27 cellular contexts compared by ENCODE assay signal in the genomic region with DNA sequence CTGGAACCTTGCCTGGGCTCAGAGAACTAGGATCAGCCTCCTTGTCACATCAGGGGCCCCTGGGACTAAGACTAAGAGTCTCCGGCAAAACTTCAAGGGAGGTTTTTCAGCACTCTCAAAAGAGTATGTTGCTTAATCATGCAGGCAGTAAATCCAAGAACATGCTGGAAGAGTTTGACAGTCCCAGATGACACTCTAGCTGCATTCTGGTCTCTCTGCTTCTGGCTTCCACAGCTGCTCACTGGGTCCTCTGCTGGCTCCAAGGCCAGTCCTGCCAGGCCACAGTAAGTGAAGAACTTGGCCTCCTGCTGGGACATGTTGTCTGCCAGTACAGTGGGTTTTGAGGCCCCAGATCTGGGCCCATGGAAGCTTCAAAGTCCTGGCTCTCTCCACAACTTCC. TPM values are rescaled to one million over a fixed set of nuclear protein-coding genes. Genes with fewer than 3 reads are reported as not detected.
A peak's percentile ranks its signal among the peaks of the same experiment; 100 is the strongest.
DNase-seq lines count a peak whose midpoint lies in the region; ATAC-seq, FAIRE-seq and TF ChIP-seq lines count a peak whose summit lies in the region.
"Had no signal": no experiment of that assay in that cellular context is flagged by ENCODE, and none has a peak within 500 bp of the region (broad histone marks: within the 10 kb centered on the region; RNA-seq: fewer than 3 reads in every experiment).

No MANE protein-coding gene starts in this region.

- H3K9ac ChIP-seq in mesenchymal stem cell (ENCODE audit: low read length), result no peak overlapping the region

- peak overlapping the region in 1 of 6 donors; percentile 50 for H3K27ac Mint-ChIP-seq in immature natural killer cell
- H3K27ac Mint-ChIP-seq: progenitor cell of endocrine pancreas; stimulated activated effector memory CD8-positive, alpha-beta T cell treated with anti-CD3 and anti-CD28 coated beads, Interleukin-12 subunit alpha, Interleukin-12 subunit beta, amount 100 ng/mL, for 72 hours; T-helper 17 cell had no signal

- H2BK12ac ChIP-seq in mesenchymal stem cell (ENCODE audit: low read length in 2 of 2), result peak overlapping the region; percentile 50 to 96

- H3K23ac ChIP-seq in mesenchymal stem cell (ENCODE audit: low read length in 2 of 2), result no peak overlapping the region

- TF ChIP-seq CTCF in body of pancreas (IDR thresholded peaks at IDR 0.05), result no peak

- H3K4me3 ChIP-seq in body of pancreas, result no peak overlapping the region
- no peak overlapping the region for H3K4me3 ChIP-seq in mesenchymal stem cell (ENCODE audit: insufficient read depth in 1 of 2, low read depth in 1 of 2, low read length in 2 of 2)
- no peak overlapping the region for H3K4me3 ChIP-seq in effector memory CD4-positive, alpha-beta T cell (ENCODE audit: insufficient read depth, low read depth, low read length, poor library complexity, severe bottlenecking)
- H3K4me3 ChIP-seq: esophagus muscularis mucosa, transverse colon had no signal

- H3K4me2 ChIP-seq in mesenchymal stem cell (ENCODE audit: low read length, poor library complexity, severe bottlenecking), result no peak overlapping the region

- H3K9me3 ChIP-seq in body of pancreas, result no peaks in the 10 kb centered on the region
- H3K9me3 ChIP-seq in mesenchymal stem cell (ENCODE audit: control insufficient read depth, low read length), result no peaks in the 10 kb centered on the region
- no peaks in the 10 kb centered on the region for H3K9me3 ChIP-seq in effector memory CD4-positive, alpha-beta T cell (ENCODE audit: control insufficient read depth, low read length)
- H3K9me3 ChIP-seq: esophagus muscularis mucosa, neutrophil, transverse colon had no signal

- H3K4me1 Mint-ChIP-seq in immature natural killer cell, result peaks cover under 1 to 3% of the 10 kb centered on the region in 2 donors

- no peaks in the 10 kb centered on the region for H3K27me3 ChIP-seq in body of pancreas
- peaks cover 13 to 91% of the 10 kb centered on the region in 2 experiments for H3K27me3 ChIP-seq in mesenchymal stem cell (ENCODE audit: control insufficient read depth in 1 of 2, insufficient read depth in 1 of 2, low read length in 2 of 2)
- no peaks in the 10 kb centered on the region for H3K27me3 ChIP-seq in effector memory CD4-positive, alpha-beta T cell (replicated peaks; ENCODE audit: control insufficient read depth, insufficient read depth, low read length, poor library complexity, severe bottlenecking)
- H3K27me3 ChIP-seq: brain microvascular endothelial cell, esophagus muscularis mucosa, transverse colon had no signal

- H2AFZ ChIP-seq in mesenchymal stem cell (ENCODE audit: low read depth, low read length), result no peak overlapping the region

- no peaks in the 10 kb centered on the region for H3K4me1 ChIP-seq in body of pancreas
- peaks cover 4% of the 10 kb centered on the region for H3K4me1 ChIP-seq in mesenchymal stem cell (ENCODE audit: control insufficient read depth, insufficient read depth, low read depth, low read length)
- no peaks in the 10 kb centered on the region for H3K4me1 ChIP-seq in effector memory CD4-positive, alpha-beta T cell (ENCODE audit: control insufficient read depth, insufficient read depth, low read length, poor library complexity, severe bottlenecking)
- H3K4me1 ChIP-seq: esophagus muscularis mucosa, transverse colon had no signal

- H3K27ac ChIP-seq in body of pancreas (no peak overlapping the region), mesenchymal stem cell (ENCODE audit: low read length, poor library complexity, severe bottlenecking) (no peak overlapping the region)
- H3K27ac ChIP-seq in effector memory CD4-positive, alpha-beta T cell (ENCODE audit: insufficient read depth, low read length, poor library complexity, severe bottlenecking), result no peak overlapping the region
- H3K27ac ChIP-seq: brain microvascular endothelial cell, esophagus muscularis mucosa, neutrophil, transverse colon had no signal

- H3K36me3 Mint-ChIP-seq in immature natural killer cell, result peaks cover 0 to 7% (median 0%) of the 10 kb centered on the region in 3 donors
- H3K36me3 Mint-ChIP-seq: stimulated activated effector memory CD8-positive, alpha-beta T cell treated with anti-CD3 and anti-CD28 coated beads, Interleukin-12 subunit alpha, Interleukin-12 subunit beta, amount 100 ng/mL, for 72 hours had no signal

- peak overlapping the region; percentile 79 to 98 for H3K18ac ChIP-seq in mesenchymal stem cell (ENCODE audit: low read depth in 1 of 2, low read length in 2 of 2)

- H3K4me3 Mint-ChIP-seq in immature natural killer cell, result no peak overlapping the region
- H3K4me3 Mint-ChIP-seq: activated T-helper 1 cell treated with anti-CD3 and anti-CD28 coated beads, Interleukin-12 subunit alpha, Interleukin-12 subunit beta, Interleukin-2, Interleukin-4 antibody, amounts not matched to agents 30 ng/mL and 10 ng/mL and 1 ng/mL, durations not matched to agents 14 hours and 24 hours and 36 hours; stimulated activated effector memory CD8-positive, alpha-beta T cell treated with anti-CD3 and anti-CD28 coated beads, Interleukin-12 subunit alpha, Interleukin-12 subunit beta, amount 100 ng/mL, for 72 hours; T-helper 17 cell had no signal

- no peaks in the 10 kb centered on the region for H3K9me3 Mint-ChIP-seq in immature natural killer cell
- H3K9me3 Mint-ChIP-seq: stimulated activated effector memory CD8-positive, alpha-beta T cell treated with anti-CD3 and anti-CD28 coated beads, Interleukin-12 subunit alpha, Interleukin-12 subunit beta, amount 100 ng/mL, for 72 hours had no signal

- no peaks in the 10 kb centered on the region for H3K79me1 ChIP-seq in mesenchymal stem cell (replicated peaks; ENCODE audit: low read length, poor library complexity, severe bottlenecking)

- peak overlapping the region; percentile 82 for H2BK120ac ChIP-seq in mesenchymal stem cell (ENCODE audit: low read depth, low read length)

- no peak for TF ChIP-seq POLR2A in body of pancreas (IDR thresholded peaks at IDR 0.05)

- FAIRE-seq in RCC 7860 (lab: Jason Lieb, UNC), result no peak
- FAIRE-seq: endometrium, G401.6 had no signal

- no peak overlapping the region for H2AK5ac ChIP-seq in mesenchymal stem cell (ENCODE audit: low read length, severe bottlenecking)

- H3K4ac ChIP-seq in mesenchymal stem cell (ENCODE audit: low read depth in 1 of 2, low read length in 2 of 2), result peak overlapping the region; percentile 52 to 89

- H2BK5ac ChIP-seq in mesenchymal stem cell (ENCODE audit: low read depth, low read length, poor library complexity, severe bottlenecking), result no peak overlapping the region

- peak overlapping the region; percentile 74 for H2BK15ac ChIP-seq in mesenchymal stem cell (ENCODE audit: low read depth, poor library complexity, severe bottlenecking)

- DNase-seq in AG20443 (ENCODE audit: low spot score) (peak; percentile 44), EH (ENCODE audit: low read depth) (peak; percentile 58), body of pancreas (no peak), mesenchymal stem cell (peak; percentile 86), immature natural killer cell (no peak), RCC 7860 (ENCODE audit: low spot score) (no peak)
- no peak for DNase-seq in effector memory CD4-positive, alpha-beta T cell
- DNase-seq: activated CD4-positive, alpha-beta T cell treated with anti-CD3 and anti-CD28 coated beads, Interleukin-2, amount 50 U/mL, for 48 hours; activated CD4-positive, CD25-positive, alpha-beta regulatory T cell treated with anti-CD3 and anti-CD28 coated beads, Interleukin-2, amount 50 U/mL, for 72 hours; activated CD8-positive, alpha-beta memory T cell treated with anti-CD3 and anti-CD28 coated beads, Interleukin-2, amount 50 U/mL, for 48 hours; activated naive CD4-positive, alpha-beta T cell treated with Interleukin-2 at 50 U/mL for 16 hours; amniotic stem cell; brain microvascular endothelial cell; Kasumi-1; mesendoderm; NCI-H1694; NCI-H510A; T-helper 17 cell; transverse colon had no signal

- no peak overlapping the region for H3K14ac ChIP-seq in mesenchymal stem cell (ENCODE audit: low read length in 2 of 2)

- H4K8ac ChIP-seq in mesenchymal stem cell (ENCODE audit: low read length), result peak overlapping the region; percentile 98

- WGBS in body of pancreas, 2 donors, result 85 to 89% methylated on average over 1 of the region's 1 CpG
- WGBS in mesenchymal stem cell, result 22% methylated on average over 1 of the region's 1 CpG

- H3K27me3 Mint-ChIP-seq in immature natural killer cell (ENCODE audit: low read depth in 3 of 3), result peaks cover 1 to 5% (median 2%) of the 10 kb centered on the region in 3 donors
- H3K27me3 Mint-ChIP-seq: T-helper 17 cell had no signal

- intact Hi-C loops in body of pancreas (cut with DNase I), result no loop called here

- no peaks in the 10 kb centered on the region for H3K36me3 ChIP-seq in body of pancreas (replicated peaks in 1 of 2; ENCODE audit: insufficient read depth in 1 of 2, low read depth in 2 of 2)
- no peaks in the 10 kb centered on the region for H3K36me3 ChIP-seq in mesenchymal stem cell (ENCODE audit: control insufficient read depth in 1 of 2, insufficient read depth in 2 of 2, low read depth in 1 of 2, low read length in 2 of 2)
- H3K36me3 ChIP-seq in effector memory CD4-positive, alpha-beta T cell (ENCODE audit: control insufficient read depth, insufficient read depth, low read length), result no peaks in the 10 kb centered on the region
- H3K36me3 ChIP-seq: brain microvascular endothelial cell, esophagus muscularis mucosa, neutrophil, transverse colon had no signal

- peak; percentile 45 for ATAC-seq in body of pancreas
- ATAC-seq: left lobe of liver; stimulated activated effector memory CD8-positive, alpha-beta T cell treated with anti-CD3 and anti-CD28 coated beads, Interleukin-12 subunit alpha, Interleukin-12 subunit beta, amount 100 ng/mL, for 72 hours; T-helper 17 cell had no signal

- H4K91ac ChIP-seq in mesenchymal stem cell (ENCODE audit: low read length), result peak overlapping the region; percentile 96

RNA-seq across cellular contexts. Expression of a gene that starts 45.2 kb away (rescaled TPM):
- 10 to 100 TPM; 12.5 to 15.3 TPM for total RNA-seq in body of pancreas
- polyA plus RNA-seq in mesenchymal stem cell (2013, experiment 1 of 2), result 11.4 TPM
- polyA plus RNA-seq in mesenchymal stem cell (2013, experiment 2 of 2), result 11.5 TPM
- 1 to 10 TPM in 1 of 3 donors, under 1 TPM in 1, not detected in 1; 0.48 to 1.8 TPM for polyA plus RNA-seq in immature natural killer cell
- total RNA-seq: progenitor cell of endocrine pancreas had no signal

Comparison
In these comparisons a context has a peak if more than half of its experiments do, and no peak if none do; other contexts are left out.
1. DNase-seq: peak in AG20443 (single experiment), EH (single experiment) and mesenchymal stem cell (single experiment); none in body of pancreas (0 of 4), immature natural killer cell (0 of 3), RCC 7860 (single experiment) and effector memory CD4-positive, alpha-beta T cell (0 of 3).